ENCODE assay signal across 8 cellular contexts in the genomic region with DNA sequence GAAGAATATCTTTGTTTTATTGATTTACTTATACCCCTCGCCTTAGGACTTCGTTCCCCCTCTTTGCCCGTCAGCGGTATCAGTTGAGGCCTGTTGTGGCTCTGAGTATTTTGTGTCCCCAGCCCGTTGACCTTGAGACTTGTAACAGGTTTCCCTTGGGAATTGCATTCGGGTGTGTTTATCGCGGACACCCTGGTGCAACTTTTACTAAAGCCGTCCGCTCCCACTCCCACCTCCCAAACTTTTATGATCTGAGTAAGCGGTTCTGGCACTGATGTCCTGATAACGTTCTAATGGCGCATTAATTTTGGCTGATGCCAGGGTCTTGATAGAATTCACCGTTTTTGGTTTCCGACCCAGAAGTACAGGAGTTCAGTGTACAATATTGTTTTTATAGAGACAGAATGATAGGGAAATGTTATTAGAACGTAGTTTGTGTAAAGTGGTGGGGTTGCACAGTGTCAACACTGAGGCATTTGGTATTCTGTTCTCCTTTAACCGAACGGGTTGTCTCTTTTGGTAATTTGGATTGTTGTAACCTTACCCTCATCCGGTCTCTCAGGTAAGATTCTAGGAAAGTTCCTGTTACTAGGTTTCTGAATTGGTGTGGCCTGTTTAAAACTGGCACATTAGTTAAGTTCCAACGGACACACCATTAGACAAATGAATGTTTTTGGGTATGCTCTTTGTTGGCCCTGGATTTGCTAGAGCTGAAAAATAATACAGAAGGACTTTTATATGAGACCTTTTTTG. TPM values are rescaled to one million over a fixed set of nuclear protein-coding genes. Genes with fewer than 3 reads are reported as not detected.
DNase-seq lines count a peak whose midpoint lies in the region; ATAC-seq, FAIRE-seq and TF ChIP-seq lines count a peak whose summit lies in the region.

No MANE protein-coding gene starts in this region.

- H3K27me3 ChIP-seq in BLaER1 (no peaks in the 10 kb centered on the region), HCT116 (ENCODE audit: insufficient read depth, low read length) (no peaks in the 10 kb centered on the region)

- peak overlapping the region; percentile 96 for H3K27ac ChIP-seq in BLaER1
- H3K27ac ChIP-seq in HCT116 (ENCODE audit: low read depth, low read length): peak overlapping the region; percentile 82

- intact Hi-C loops in HCT116 (cut with micrococcal nuclease): loop anchor here (5.0 kb wide), 1 partner anchor 167 kb away; a partner anchor contains a TSS
- intact Hi-C loops in activated B cell treated with CpG ODN at 0.5 μM for 24 hours (cut with micrococcal nuclease): loop anchor here (2.0 to 5.0 kb wide), 3 partner anchors 133 to 1823 kb away; a partner anchor contains a TSS

- H3K4me2 ChIP-seq in BLaER1 (peak overlapping the region; percentile 89), HCT116 (ENCODE audit: low read length) (peak overlapping the region; percentile 78)

- peaks cover 49% of the 10 kb centered on the region for H3K36me3 ChIP-seq in BLaER1
- peaks cover 22 to 40% of the 10 kb centered on the region in 2 experiments for H3K36me3 ChIP-seq in HCT116 (ENCODE audit: control insufficient read depth in 1 of 2, insufficient read depth in 2 of 2, low read length in 2 of 2)

- H3K4me3 Mint-ChIP-seq in activated B cell treated with CpG ODN at 0.5 μM for 24 hours: peak overlapping the region; percentile 93

- TF ChIP-seq RAD21 in HCT116 (IDR thresholded peaks at IDR 0.05; ENCODE audit: low read depth): no peak

- DNase-seq in HCT116 (ENCODE audit: low read depth, low spot score) (no peak), activated B cell treated with CpG ODN at 0.5 μM for 24 hours (no peak), foreskin melanocyte (peak; percentile 17), occipital lobe (lab: John Stamatoyannopoulos, UW) (peak; percentile 34), RCC 7860 (ENCODE audit: low spot score) (no peak)
- DNase-seq in activated CD4-positive, CD25-positive, alpha-beta regulatory T cell (lab: John Stamatoyannopoulos, UW): no peak

- CTCF ChIA-PET in HCT116 (lab: Charles Lee): no interaction called here
- CTCF ChIA-PET in activated B cell treated with CpG ODN at 0.5 μM for 24 hours (lab: Charles Lee): interaction anchor here (0.9 kb wide), 1 partner anchor 54 kb away, joined by 3 read pairs; a partner anchor contains a TSS

- H2AFZ ChIP-seq in HCT116 (ENCODE audit: low read depth, low read length, poor library complexity, severe bottlenecking): no peak overlapping the region

- H3K9ac ChIP-seq in BLaER1: peak overlapping the region; percentile 97
- H3K9ac ChIP-seq in HCT116 (ENCODE audit: low read length): peak overlapping the region; percentile 96

- no peaks in the 10 kb centered on the region for H3K27me3 Mint-ChIP-seq in activated B cell treated with CpG ODN at 0.5 μM for 24 hours

- no peaks in the 10 kb centered on the region for H3K9me2 ChIP-seq in HCT116 (ENCODE audit: insufficient read depth)

- H3K4me3 ChIP-seq in BLaER1 (peak overlapping the region; percentile 90), HCT116 (replicated peaks in 1 of 2; ENCODE audit: low read depth in 1 of 2, low read length in 2 of 2) (peak overlapping the region; percentile 71 to 84)

- ATAC-seq in HCT116: no peak
- ATAC-seq in activated B cell treated with CpG ODN at 0.5 μM for 24 hours (ENCODE audit: low read depth): no peak
- ATAC-seq in GM19463 (IDR thresholded peaks at IDR 0.05; ENCODE audit: unreplicated experiment): no peak

- H3K4me1 ChIP-seq in BLaER1: peaks cover 69% of the 10 kb centered on the region
- peaks cover 9 to 32% of the 10 kb centered on the region in 2 experiments; a peak in 3 of 4 replicates for H3K4me1 ChIP-seq in HCT116 (ENCODE audit: control insufficient read depth in 1 of 2, insufficient read depth in 2 of 2, low read length in 2 of 2)

- no peak for TF ChIP-seq POLR2A in HCT116 (IDR thresholded peaks at IDR 0.05; ENCODE audit: borderline replicate concordance, extremely low read depth, insufficient read depth, insufficient read length)

- POLR2A ChIA-PET in HCT116 (lab: Charles Lee): no interaction called here
- POLR2A ChIA-PET in activated B cell treated with CpG ODN at 0.5 μM for 24 hours (lab: Charles Lee): interaction anchor here (0.6 to 2.6 kb wide), 8 partner anchors 9 to 383 kb away, joined by 3 to 30 read pairs (median 4); a partner anchor contains a TSS

- H4K20me1 ChIP-seq in BLaER1: peaks cover 44% of the 10 kb centered on the region
- H4K20me1 ChIP-seq in HCT116 (ENCODE audit: insufficient read depth): 0 out of 2 replicates have a peak, but pooled peaks cover 4% of the 10 kb centered on the region

- peaks cover 54% of the 10 kb centered on the region for H3K79me2 ChIP-seq in HCT116 (ENCODE audit: insufficient read depth, low read length)

- TF ChIP-seq CTCF in HCT116 (IDR thresholded peaks at IDR 0.05 in 2 of 3, conservative IDR thresholded peaks at IDR 0.05 in 1 of 3; ENCODE audit: borderline replicate concordance in 1 of 3, insufficient read depth in 1 of 3, low read depth in 2 of 3, low read length in 2 of 3): no peak
- no peak for TF ChIP-seq CTCF in activated B cell treated with CpG ODN at 0.5 μM for 24 hours (IDR thresholded peaks at IDR 0.05)

- BruUV-seq in HCT116 (replicated peaks; lab: Mats Ljungman, UMichigan): TSS peak; percentile 45

- peak overlapping the region; percentile 94 for H3K27ac Mint-ChIP-seq in activated B cell treated with CpG ODN at 0.5 μM for 24 hours

- FAIRE-seq in RCC 7860 (lab: Jason Lieb, UNC): no peak

- H3K9me3 ChIP-seq in BLaER1 (no peaks in the 10 kb centered on the region), HCT116 (ENCODE audit: control insufficient read depth in 1 of 2, insufficient read depth in 1 of 2, low read depth in 1 of 2, low read length in 2 of 2) (no peaks in the 10 kb centered on the region)

- H3K4me1 Mint-ChIP-seq in activated B cell treated with CpG ODN at 0.5 μM for 24 hours: peaks cover 42% of the 10 kb centered on the region

- H3K36me3 Mint-ChIP-seq in activated B cell treated with CpG ODN at 0.5 μM for 24 hours (ENCODE audit: low read depth): peaks cover 51% of the 10 kb centered on the region

- no peaks in the 10 kb centered on the region for H3K9me3 Mint-ChIP-seq in activated B cell treated with CpG ODN at 0.5 μM for 24 hours

- RAD21 ChIA-PET in HCT116 (lab: Charles Lee; ENCODE audit: low non-redundant PET in 1 of 2, low total read pairs in 2 of 2, uncharacterized antibody in 2 of 2, unreplicated experiment in 2 of 2): no interaction called here

TF ChIP-seq in HCT116, 20 proteins besides CTCF, POLR2A, EP300 and RAD21:
- no peak for TF ChIP-seq EZH2phosphoT487 (IDR thresholded peaks at IDR 0.05; ENCODE audit: borderline replicate concordance)
- TF ChIP-seq CBX3 (IDR thresholded peaks at IDR 0.05; ENCODE audit: low read depth): no peak
- TF ChIP-seq POLR2AphosphoS5 (IDR thresholded peaks at IDR 0.05; ENCODE audit: low read depth, low read length): no peak
- TF ChIP-seq ZNF274 (IDR thresholded peaks at IDR 0.05; ENCODE audit: low read depth, low read length): no peak
- TF ChIP-seq, protein P1, sequence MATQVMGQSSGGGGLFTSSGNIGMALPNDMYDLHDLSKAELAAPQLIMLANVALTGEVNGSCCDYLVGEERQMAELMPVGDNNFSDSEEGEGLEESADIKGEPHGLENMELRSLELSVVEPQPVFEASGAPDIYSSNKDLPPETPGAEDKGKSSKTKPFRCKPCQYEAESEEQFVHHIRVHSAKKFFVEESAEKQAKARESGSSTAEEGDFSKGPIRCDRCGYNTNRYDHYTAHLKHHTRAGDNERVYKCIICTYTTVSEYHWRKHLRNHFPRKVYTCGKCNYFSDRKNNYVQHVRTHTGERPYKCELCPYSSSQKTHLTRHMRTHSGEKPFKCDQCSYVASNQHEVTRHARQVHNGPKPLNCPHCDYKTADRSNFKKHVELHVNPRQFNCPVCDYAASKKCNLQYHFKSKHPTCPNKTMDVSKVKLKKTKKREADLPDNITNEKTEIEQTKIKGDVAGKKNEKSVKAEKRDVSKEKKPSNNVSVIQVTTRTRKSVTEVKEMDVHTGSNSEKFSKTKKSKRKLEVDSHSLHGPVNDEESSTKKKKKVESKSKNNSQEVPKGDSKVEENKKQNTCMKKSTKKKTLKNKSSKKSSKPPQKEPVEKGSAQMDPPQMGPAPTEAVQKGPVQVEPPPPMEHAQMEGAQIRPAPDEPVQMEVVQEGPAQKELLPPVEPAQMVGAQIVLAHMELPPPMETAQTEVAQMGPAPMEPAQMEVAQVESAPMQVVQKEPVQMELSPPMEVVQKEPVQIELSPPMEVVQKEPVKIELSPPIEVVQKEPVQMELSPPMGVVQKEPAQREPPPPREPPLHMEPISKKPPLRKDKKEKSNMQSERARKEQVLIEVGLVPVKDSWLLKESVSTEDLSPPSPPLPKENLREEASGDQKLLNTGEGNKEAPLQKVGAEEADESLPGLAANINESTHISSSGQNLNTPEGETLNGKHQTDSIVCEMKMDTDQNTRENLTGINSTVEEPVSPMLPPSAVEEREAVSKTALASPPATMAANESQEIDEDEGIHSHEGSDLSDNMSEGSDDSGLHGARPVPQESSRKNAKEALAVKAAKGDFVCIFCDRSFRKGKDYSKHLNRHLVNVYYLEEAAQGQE (IDR thresholded peaks at IDR 0.05; ENCODE audit: low read depth): no peak
- TF ChIP-seq JUND (IDR thresholded peaks at IDR 0.05): no peak
TF ChIP-seq in HCT116: peak in this region for 0.

RNA-seq across cellular contexts. Expression of a gene that starts 47.8 kb away (rescaled TPM):
- total RNA-seq in HCT116 (2021; ENCODE audit: unreplicated experiment) (19.7 TPM), activated B cell treated with CpG ODN at 0.5 μM for 24 hours (0.62 and 1.4 TPM in 2 replicates), occipital lobe (3.1 TPM)
- polyA plus RNA-seq in HCT116 (2012): 12.3 and 17.8 TPM in 2 replicates

RNA-seq across cellular contexts. Expression of a gene that starts 48.1 kb away (rescaled TPM):
- total RNA-seq in HCT116 (2021; ENCODE audit: unreplicated experiment) (146 TPM), activated B cell treated with CpG ODN at 0.5 μM for 24 hours (13.5 and 14.4 TPM in 2 replicates), occipital lobe (20.7 TPM)
- 176 and 230 TPM in 2 replicates for polyA plus RNA-seq in HCT116 (2012)

RNA-seq across cellular contexts. Expression of a gene that starts 53.5 kb away (rescaled TPM):
- total RNA-seq in HCT116 (2021; ENCODE audit: unreplicated experiment) (101 TPM), activated B cell treated with CpG ODN at 0.5 μM for 24 hours (47.9 and 58.5 TPM in 2 replicates), occipital lobe (54.6 TPM)
- polyA plus RNA-seq in HCT116 (2012): 51.5 and 54.3 TPM in 2 replicates

RNA-seq across cellular contexts. Expression of a gene that starts 54.0 kb away (rescaled TPM):
- total RNA-seq in HCT116 (2021; ENCODE audit: unreplicated experiment) (not detected), activated B cell treated with CpG ODN at 0.5 μM for 24 hours (not detected in 2 replicates), occipital lobe (0.78 TPM)
- polyA plus RNA-seq in HCT116 (2012): not detected in 2 replicates

Comparison
In these comparisons a context has a peak if more than half of its experiments do, and no peak if none do; other contexts are left out.
1. DNase-seq: peak in foreskin melanocyte (single experiment) and occipital lobe (single experiment); none in HCT116 (single experiment), activated B cell treated with CpG ODN at 0.5 μM for 24 hours (single experiment), activated CD4-positive, CD25-positive, alpha-beta regulatory T cell (0 of 4) and RCC 7860 (single experiment).